19 cellular contexts compared by ENCODE assay signal in the genomic region with DNA sequence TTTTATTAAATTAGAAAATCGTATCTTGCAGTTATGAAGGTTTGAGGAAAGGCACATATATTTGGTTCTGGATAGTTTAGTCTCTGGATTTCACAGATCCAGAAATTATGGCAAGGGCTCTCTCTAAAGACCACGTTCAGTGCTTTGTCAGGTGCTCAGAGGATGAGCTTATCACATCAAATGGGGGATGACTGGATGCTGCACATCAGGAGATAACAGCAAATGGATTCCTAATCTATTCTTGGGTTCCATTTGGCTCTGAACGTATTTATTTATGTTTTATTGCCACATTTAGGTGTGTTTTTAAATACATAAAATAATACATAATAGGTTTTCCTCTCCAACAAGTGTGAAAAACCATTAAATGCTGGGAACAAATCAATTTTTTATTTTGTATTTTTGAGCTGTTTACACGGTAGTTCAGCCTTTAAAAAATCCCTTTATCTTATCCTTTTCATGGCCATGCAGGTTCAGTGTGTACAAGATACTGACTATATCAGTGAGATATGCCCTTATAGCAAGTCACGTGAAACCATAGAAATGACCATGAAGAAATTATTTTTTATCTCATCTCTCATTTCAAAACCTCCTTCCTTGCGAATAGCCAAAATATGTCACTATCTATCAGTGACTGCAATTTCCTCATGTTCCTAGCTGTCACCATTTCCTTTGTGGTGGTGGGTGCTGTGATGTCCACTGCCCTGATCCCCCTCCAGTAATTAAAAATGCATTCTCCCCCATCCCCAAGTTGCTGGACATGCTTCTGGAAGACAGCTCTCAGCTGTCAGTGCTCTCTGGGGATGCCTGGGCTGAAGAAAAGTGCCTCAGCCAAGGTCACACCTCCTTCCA. TPM values are rescaled to one million over a fixed set of nuclear protein-coding genes. Genes with fewer than 3 reads are reported as not detected.
DNase-seq lines count a peak whose midpoint lies in the region; ATAC-seq and TF ChIP-seq lines count a peak whose summit lies in the region.
"Had no signal": no experiment of that assay in that cellular context is flagged by ENCODE, and none has a peak within 500 bp of the region (broad histone marks: within the 10 kb centered on the region; RNA-seq: fewer than 3 reads in every experiment).

No MANE protein-coding gene starts in this region.

- no peak for TF ChIP-seq CTCF in body of pancreas (IDR thresholded peaks at IDR 0.05)

- no peak overlapping the region for H3K4me3 Mint-ChIP-seq in CD4-positive, CD25-positive, alpha-beta regulatory T cell
- no peak overlapping the region for H3K4me3 Mint-ChIP-seq in activated T-helper 2 cell treated with anti-CD3 and anti-CD28 coated beads, Interferon-gamma antibody, Interleukin-2, Interleukin-4, amounts not matched to agents 10 μg/mL and 5 μg/mL and 100 μg/mL, durations not matched to agents 14 hours and 24 hours and 36 hours (ENCODE audit: low read depth)
- H3K4me3 Mint-ChIP-seq: CD4-positive, alpha-beta memory T cell had no signal

- no peaks in the 10 kb centered on the region for H3K36me3 ChIP-seq in CD4-positive, CD25-positive, alpha-beta regulatory T cell (ENCODE audit: control insufficient read depth, insufficient read depth, low read length)
- H3K36me3 ChIP-seq in body of pancreas (replicated peaks in 1 of 2; ENCODE audit: insufficient read depth in 1 of 2, low read depth in 2 of 2): no peaks in the 10 kb centered on the region

- ATAC-seq in CD4-positive, CD25-positive, alpha-beta regulatory T cell (ENCODE audit: low read depth in 2 of 2): no peak
- ATAC-seq in body of pancreas: no peak
- ATAC-seq: PC-3 had no signal

- H3K36me3 Mint-ChIP-seq in CD4-positive, CD25-positive, alpha-beta regulatory T cell: peaks cover 3% of the 10 kb centered on the region
- no peaks in the 10 kb centered on the region for H3K36me3 Mint-ChIP-seq in activated T-helper 2 cell treated with anti-CD3 and anti-CD28 coated beads, Interferon-gamma antibody, Interleukin-2, Interleukin-4, amounts not matched to agents 10 μg/mL and 5 μg/mL and 100 μg/mL, durations not matched to agents 14 hours and 24 hours and 36 hours (ENCODE audit: low read depth)
- H3K36me3 Mint-ChIP-seq: CD4-positive, alpha-beta memory T cell had no signal

- intact Hi-C loops in activated T-helper 2 cell treated with anti-CD3 and anti-CD28 coated beads, Interferon-gamma antibody, Interleukin-2, Interleukin-4, amounts not matched to agents 10 μg/mL and 5 μg/mL and 100 μg/mL, durations not matched to agents 14 hours and 24 hours and 36 hours (cut with micrococcal nuclease): no loop called here
- intact Hi-C loops in body of pancreas (cut with DNase I): no loop called here

- H3K27ac Mint-ChIP-seq in CD4-positive, CD25-positive, alpha-beta regulatory T cell: peak overlapping the region in 2 of 3 donors; percentile 78 to 82
- H3K27ac Mint-ChIP-seq in activated T-helper 2 cell treated with anti-CD3 and anti-CD28 coated beads, Interferon-gamma antibody, Interleukin-2, Interleukin-4, amounts not matched to agents 10 μg/mL and 5 μg/mL and 100 μg/mL, durations not matched to agents 14 hours and 24 hours and 36 hours: no peak overlapping the region

- peaks cover 0 to 45% (median 25%) of the 10 kb centered on the region in 4 donors for H3K4me1 Mint-ChIP-seq in CD4-positive, CD25-positive, alpha-beta regulatory T cell
- peaks cover 10% of the 10 kb centered on the region for H3K4me1 Mint-ChIP-seq in activated T-helper 2 cell treated with anti-CD3 and anti-CD28 coated beads, Interferon-gamma antibody, Interleukin-2, Interleukin-4, amounts not matched to agents 10 μg/mL and 5 μg/mL and 100 μg/mL, durations not matched to agents 14 hours and 24 hours and 36 hours (ENCODE audit: low read depth)

- WGBS in body of pancreas, 2 donors: 42 to 50% methylated on average over 6 of the region's 6 CpGs

- H3K27me3 ChIP-seq in CD4-positive, CD25-positive, alpha-beta regulatory T cell (ENCODE audit: control insufficient read depth, insufficient read depth, low read length): no peaks in the 10 kb centered on the region
- no peaks in the 10 kb centered on the region for H3K27me3 ChIP-seq in body of pancreas

- no peak overlapping the region for H3K4me3 ChIP-seq in CD4-positive, CD25-positive, alpha-beta regulatory T cell (ENCODE audit: low read depth, low read length)
- H3K4me3 ChIP-seq in body of pancreas: no peak overlapping the region

- H3K4me1 ChIP-seq in CD4-positive, CD25-positive, alpha-beta regulatory T cell (ENCODE audit: control insufficient read depth, insufficient read depth, low read length, poor library complexity, severe bottlenecking): peaks cover 21% of the 10 kb centered on the region
- no peaks in the 10 kb centered on the region for H3K4me1 ChIP-seq in body of pancreas

- TF ChIP-seq POLR2A in body of pancreas (IDR thresholded peaks at IDR 0.05): no peak

- DNase-seq in AML-193 (lab: John Stamatoyannopoulos, UW) (peak; percentile 27 to 31), SK-N-DZ (ENCODE audit: low spot score) (peak; percentile 59), islet precursor cell (peak; percentile 1), GDM1 (lab: John Stamatoyannopoulos, UW) (no peak), body of pancreas (no peak)
- DNase-seq in CD4-positive, CD25-positive, alpha-beta regulatory T cell: no peak
- DNase-seq in activated CD4-positive, CD25-positive, alpha-beta regulatory T cell treated with anti-CD3 and anti-CD28 coated beads, Interleukin-2, amount 50 U/mL, for 72 hours: no peak
- no peak for DNase-seq in activated T-helper 2 cell treated with anti-CD3 and anti-CD28 coated beads, Interferon-gamma antibody, Interleukin-2, Interleukin-4, amounts not matched to agents 10 μg/mL and 5 μg/mL and 100 μg/mL, durations not matched to agents 14 hours and 24 hours and 36 hours (ENCODE audit: low spot score)
- DNase-seq: Calu3; CD4-positive, alpha-beta memory T cell; DMS53; HCEC 1CT; NCI-H1436 treated with DMSO at 0.1 percent for 48 hours; NCI-H2107; NCI-H2227 treated with DMSO at 0.1 percent for 48 hours; NCI-H524 treated with DMSO at 0.1 percent for 48 hours; NK-92 treated with Interleukin-12 subunit alpha and Interleukin-12 subunit beta, amount 100 ng/mL, for 24 hours; PC-3 had no signal

- no peaks in the 10 kb centered on the region for H3K9me3 ChIP-seq in CD4-positive, CD25-positive, alpha-beta regulatory T cell (ENCODE audit: control insufficient read depth in 2 of 2, low read length in 2 of 2)
- no peaks in the 10 kb centered on the region for H3K9me3 ChIP-seq in body of pancreas

- peaks cover 15% of the 10 kb centered on the region for H3K27me3 Mint-ChIP-seq in CD4-positive, CD25-positive, alpha-beta regulatory T cell
- H3K27me3 Mint-ChIP-seq in activated T-helper 2 cell treated with anti-CD3 and anti-CD28 coated beads, Interferon-gamma antibody, Interleukin-2, Interleukin-4, amounts not matched to agents 10 μg/mL and 5 μg/mL and 100 μg/mL, durations not matched to agents 14 hours and 24 hours and 36 hours (ENCODE audit: low read depth): peaks cover 51% of the 10 kb centered on the region
- H3K27me3 Mint-ChIP-seq: CD4-positive, alpha-beta memory T cell had no signal

- H3K27ac ChIP-seq in CD4-positive, CD25-positive, alpha-beta regulatory T cell (ENCODE audit: insufficient read depth, low read length, poor library complexity, severe bottlenecking): no peak overlapping the region
- no peak overlapping the region for H3K27ac ChIP-seq in body of pancreas
- H3K27ac ChIP-seq: RWPE1 had no signal

- peaks cover 0 to 2% (median 0%) of the 10 kb centered on the region in 7 donors for H3K9me3 Mint-ChIP-seq in CD4-positive, CD25-positive, alpha-beta regulatory T cell
- peaks cover 4% of the 10 kb centered on the region for H3K9me3 Mint-ChIP-seq in activated T-helper 2 cell treated with anti-CD3 and anti-CD28 coated beads, Interferon-gamma antibody, Interleukin-2, Interleukin-4, amounts not matched to agents 10 μg/mL and 5 μg/mL and 100 μg/mL, durations not matched to agents 14 hours and 24 hours and 36 hours

RNA-seq across cellular contexts. Expression of a gene that starts 25.9 kb away (rescaled TPM):
- 2,224 TPM for total RNA-seq in CD4-positive, CD25-positive, alpha-beta regulatory T cell
- 100 to 1,000 TPM; 536 to 682 (median 586) TPM for polyA plus RNA-seq in CD4-positive, CD25-positive, alpha-beta regulatory T cell
- polyA plus RNA-seq in SK-N-DZ (2014; cell fraction: cytosol; rRNA removed): 33.9 and 37.3 TPM in 2 replicates
- polyA plus RNA-seq in SK-N-DZ (2014; cell fraction: nucleus; rRNA removed): 21.7 and 22.2 TPM in 2 replicates
- total RNA-seq in activated T-helper 2 cell treated with anti-CD3 and anti-CD28 coated beads, Interferon-gamma antibody, Interleukin-2, Interleukin-4, amounts not matched to agents 10 μg/mL and 5 μg/mL and 100 μg/mL, durations not matched to agents 14 hours and 24 hours and 36 hours: 140 and 144 TPM in 2 replicates
- 10 to 100 TPM in 1 of 2 donors, under 1 TPM in 1; 0.33 to 10.6 TPM for total RNA-seq in body of pancreas

Comparison
In these comparisons a context has a peak if more than half of its experiments do, and no peak if none do; other contexts are left out.
1. DNase-seq: peak in AML-193 (2 of 2), SK-N-DZ (single experiment) and islet precursor cell (single experiment); none in CD4-positive, CD25-positive, alpha-beta regulatory T cell (0 of 3), activated CD4-positive, CD25-positive, alpha-beta regulatory T cell treated with anti-CD3 and anti-CD28 coated beads, Interleukin-2, amount 50 U/mL, for 72 hours (single experiment), GDM1 (single experiment), activated T-helper 2 cell treated with anti-CD3 and anti-CD28 coated beads, Interferon-gamma antibody, Interleukin-2, Interleukin-4, amounts not matched to agents 10 μg/mL and 5 μg/mL and 100 μg/mL, durations not matched to agents 14 hours and 24 hours and 36 hours (single experiment) and body of pancreas (0 of 4).
2. RNA of a gene that starts 25.9 kb away (total RNA-seq): 2,224 TPM in CD4-positive, CD25-positive, alpha-beta regulatory T cell (single experiment); 140 to 144 TPM in activated T-helper 2 cell treated with anti-CD3 and anti-CD28 coated beads, Interferon-gamma antibody, Interleukin-2, Interleukin-4, amounts not matched to agents 10 μg/mL and 5 μg/mL and 100 μg/mL, durations not matched to agents 14 hours and 24 hours and 36 hours and 0.33 to 10.6 TPM in body of pancreas; every median in the first group is over 10 times any median in the second.